Comparison of ENCODE assay signal across 2 cellular contexts in the genomic region with DNA sequence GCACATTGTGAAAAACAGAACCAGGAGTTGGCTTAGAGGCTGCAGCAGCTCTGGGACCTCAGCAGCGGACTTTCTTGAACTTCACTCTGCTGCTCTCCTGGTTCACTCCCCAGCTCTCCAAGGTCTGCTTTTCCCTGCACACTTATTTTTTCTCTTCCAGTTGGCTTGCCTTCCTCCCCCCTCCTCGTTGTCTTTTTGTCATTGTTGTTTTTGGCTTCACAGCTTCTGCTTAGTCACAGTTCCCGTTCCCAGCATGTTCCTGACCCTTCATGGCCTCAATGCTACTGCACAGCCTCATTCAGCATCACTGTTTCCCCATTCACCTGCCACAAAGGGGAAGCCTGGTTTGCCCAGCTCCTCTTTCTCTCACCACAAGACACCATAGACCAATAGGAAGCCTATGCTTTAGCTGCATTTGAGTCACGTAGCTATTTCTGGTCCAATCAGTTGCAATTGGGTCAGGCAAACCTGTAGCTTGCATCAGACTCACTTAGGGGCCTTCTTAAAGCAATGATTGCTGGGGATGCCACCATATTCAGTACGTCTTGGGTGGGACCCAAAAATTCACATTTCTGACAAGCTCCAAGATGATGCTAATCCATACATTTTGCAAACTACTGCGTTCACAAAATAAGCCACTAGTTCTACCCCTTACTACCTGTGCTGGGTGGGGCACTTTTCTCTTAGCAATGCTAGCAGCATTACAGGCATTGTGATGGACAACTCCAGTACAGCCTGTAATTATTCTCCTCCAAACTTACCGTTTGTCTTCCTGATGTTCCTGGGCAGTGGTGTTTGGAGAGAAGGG.
TF ChIP-seq lines count a peak whose summit lies in the region.

No MANE protein-coding gene starts in this region.

TF ChIP-seq in K562, 482 proteins besides CTCF, POLR2A, EP300 and RAD21 (continued from another document and continues in another):
- TF ChIP-seq ZNF318 (IDR thresholded peaks at IDR 0.05; ENCODE audit: borderline replicate concordance in 1 of 2, low read depth in 1 of 2): 0 out of 4 replicates have a peak, but pooled peaks of 1 of the 2 experiments have one; percentile 43
- TF ChIP-seq HMGN3 (IDR thresholded peaks at IDR 0.05; ENCODE audit: borderline replicate concordance, extremely low read depth, insufficient read length, low read depth, low read length): no peak
- no peak for TF ChIP-seq CREB1 (IDR thresholded peaks at IDR 0.05)
- TF ChIP-seq CREB1 (CRISPR knock-in tag; IDR thresholded peaks at IDR 0.05): no peak
- TF ChIP-seq JUND (IDR thresholded peaks at IDR 0.05; ENCODE audit: borderline replicate concordance, low read depth, low read length): peak; percentile 41; the same call in 1 of the 2 replicates
- peak; percentile 69; the same call in 2 of the 3 replicates for TF ChIP-seq JUND (tag; IDR thresholded peaks at IDR 0.05; ENCODE audit: borderline replicate concordance, low read depth, low read length)
- 0 out of 2 replicates have a peak, but pooled peaks have one; percentile 48 for TF ChIP-seq MTA3 (IDR thresholded peaks at IDR 0.05; ENCODE audit: borderline replicate concordance)
- TF ChIP-seq BCL6 (CRISPR knock-in tag; IDR thresholded peaks at IDR 0.05): no peak
- TF ChIP-seq TCF3 (CRISPR knock-in tag; IDR thresholded peaks at IDR 0.05): no peak
- TF ChIP-seq RBBP5 (IDR thresholded peaks at IDR 0.05; ENCODE audit: borderline replicate concordance, insufficient read depth, low read length, poor library complexity, severe bottlenecking): peak; percentile 68
- TF ChIP-seq ZNF24 (IDR thresholded peaks at IDR 0.05): peak; percentile 81
- TF ChIP-seq ATF7 (IDR thresholded peaks at IDR 0.05): 0 out of 2 replicates have a peak, but pooled peaks have one; percentile 39
- peak; percentile 87 for TF ChIP-seq MAFG (tag; conservative IDR thresholded peaks at IDR 0.05)
- peak; percentile 80 for TF ChIP-seq LEF1 (IDR thresholded peaks at IDR 0.05)
- TF ChIP-seq ATF6 (CRISPR knock-in tag; IDR thresholded peaks at IDR 0.05): no peak
- no peak for TF ChIP-seq GATA2 (CRISPR knock-in tag; IDR thresholded peaks at IDR 0.05)
- peak; percentile 70; the same call in 1 of the 2 replicates for TF ChIP-seq L3MBTL2 (IDR thresholded peaks at IDR 0.05)

TF ChIP-seq in HEK293T, 16 proteins besides CTCF, POLR2A, EP300 and RAD21 (continued from another document):
- TF ChIP-seq PKNOX1 (IDR thresholded peaks at IDR 0.05) (no peak), FOXK2 (IDR thresholded peaks at IDR 0.05) (no peak), SP1 (IDR thresholded peaks at IDR 0.05) (no peak), FOXA1 (IDR thresholded peaks at IDR 0.05) (no peak), L3MBTL2 (conservative IDR thresholded peaks at IDR 0.05) (no peak), ELF4 (IDR thresholded peaks at IDR 0.05) (no peak), ZNF384 (IDR thresholded peaks at IDR 0.05) (no peak)
